3 cellular contexts compared by ENCODE assay signal in the genomic region with DNA sequence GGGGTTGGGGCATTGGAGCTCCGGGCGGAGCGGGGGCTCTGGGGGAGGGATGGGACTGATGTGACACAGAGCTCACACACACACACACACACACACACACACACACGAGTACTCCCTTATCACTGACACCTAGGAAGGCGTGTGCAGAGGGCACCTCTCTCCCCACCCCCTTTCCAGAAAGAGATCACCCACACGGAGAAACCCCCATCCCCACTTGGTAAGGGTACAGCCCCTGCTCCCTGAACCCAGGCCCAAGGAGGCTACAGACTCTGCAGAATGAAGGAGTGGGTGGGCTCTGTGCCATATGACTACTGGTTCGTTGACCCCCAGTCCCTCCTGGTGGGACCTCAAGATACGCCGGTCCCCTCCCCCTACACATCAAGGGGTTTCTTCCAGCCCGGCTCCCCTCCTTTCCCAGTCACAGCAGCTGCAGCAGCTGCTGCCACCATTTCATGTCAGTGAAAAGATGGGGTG.
TF ChIP-seq lines count a peak whose summit lies in the region.

No MANE protein-coding gene starts in this region.

TF ChIP-seq in A549, 52 proteins besides CTCF, POLR2A, EP300 and RAD21:
- TF ChIP-seq CHD2 (IDR thresholded peaks at IDR 0.05; ENCODE audit: low read length, partially characterized antibody) (no peak), ZSCAN20 (CRISPR knock-in tag; IDR thresholded peaks at IDR 0.05) (no peak)

TF ChIP-seq in H1, 55 proteins besides CTCF, POLR2A, EP300 and RAD21:
- peak; percentile 44 for TF ChIP-seq SAP30 (IDR thresholded peaks at IDR 0.05; ENCODE audit: insufficient read depth, insufficient replicate concordance, low read length)
- TF ChIP-seq CBX5 (IDR thresholded peaks at IDR 0.05; ENCODE audit: low read depth, low read length): no peak
- TF ChIP-seq, protein P1, sequence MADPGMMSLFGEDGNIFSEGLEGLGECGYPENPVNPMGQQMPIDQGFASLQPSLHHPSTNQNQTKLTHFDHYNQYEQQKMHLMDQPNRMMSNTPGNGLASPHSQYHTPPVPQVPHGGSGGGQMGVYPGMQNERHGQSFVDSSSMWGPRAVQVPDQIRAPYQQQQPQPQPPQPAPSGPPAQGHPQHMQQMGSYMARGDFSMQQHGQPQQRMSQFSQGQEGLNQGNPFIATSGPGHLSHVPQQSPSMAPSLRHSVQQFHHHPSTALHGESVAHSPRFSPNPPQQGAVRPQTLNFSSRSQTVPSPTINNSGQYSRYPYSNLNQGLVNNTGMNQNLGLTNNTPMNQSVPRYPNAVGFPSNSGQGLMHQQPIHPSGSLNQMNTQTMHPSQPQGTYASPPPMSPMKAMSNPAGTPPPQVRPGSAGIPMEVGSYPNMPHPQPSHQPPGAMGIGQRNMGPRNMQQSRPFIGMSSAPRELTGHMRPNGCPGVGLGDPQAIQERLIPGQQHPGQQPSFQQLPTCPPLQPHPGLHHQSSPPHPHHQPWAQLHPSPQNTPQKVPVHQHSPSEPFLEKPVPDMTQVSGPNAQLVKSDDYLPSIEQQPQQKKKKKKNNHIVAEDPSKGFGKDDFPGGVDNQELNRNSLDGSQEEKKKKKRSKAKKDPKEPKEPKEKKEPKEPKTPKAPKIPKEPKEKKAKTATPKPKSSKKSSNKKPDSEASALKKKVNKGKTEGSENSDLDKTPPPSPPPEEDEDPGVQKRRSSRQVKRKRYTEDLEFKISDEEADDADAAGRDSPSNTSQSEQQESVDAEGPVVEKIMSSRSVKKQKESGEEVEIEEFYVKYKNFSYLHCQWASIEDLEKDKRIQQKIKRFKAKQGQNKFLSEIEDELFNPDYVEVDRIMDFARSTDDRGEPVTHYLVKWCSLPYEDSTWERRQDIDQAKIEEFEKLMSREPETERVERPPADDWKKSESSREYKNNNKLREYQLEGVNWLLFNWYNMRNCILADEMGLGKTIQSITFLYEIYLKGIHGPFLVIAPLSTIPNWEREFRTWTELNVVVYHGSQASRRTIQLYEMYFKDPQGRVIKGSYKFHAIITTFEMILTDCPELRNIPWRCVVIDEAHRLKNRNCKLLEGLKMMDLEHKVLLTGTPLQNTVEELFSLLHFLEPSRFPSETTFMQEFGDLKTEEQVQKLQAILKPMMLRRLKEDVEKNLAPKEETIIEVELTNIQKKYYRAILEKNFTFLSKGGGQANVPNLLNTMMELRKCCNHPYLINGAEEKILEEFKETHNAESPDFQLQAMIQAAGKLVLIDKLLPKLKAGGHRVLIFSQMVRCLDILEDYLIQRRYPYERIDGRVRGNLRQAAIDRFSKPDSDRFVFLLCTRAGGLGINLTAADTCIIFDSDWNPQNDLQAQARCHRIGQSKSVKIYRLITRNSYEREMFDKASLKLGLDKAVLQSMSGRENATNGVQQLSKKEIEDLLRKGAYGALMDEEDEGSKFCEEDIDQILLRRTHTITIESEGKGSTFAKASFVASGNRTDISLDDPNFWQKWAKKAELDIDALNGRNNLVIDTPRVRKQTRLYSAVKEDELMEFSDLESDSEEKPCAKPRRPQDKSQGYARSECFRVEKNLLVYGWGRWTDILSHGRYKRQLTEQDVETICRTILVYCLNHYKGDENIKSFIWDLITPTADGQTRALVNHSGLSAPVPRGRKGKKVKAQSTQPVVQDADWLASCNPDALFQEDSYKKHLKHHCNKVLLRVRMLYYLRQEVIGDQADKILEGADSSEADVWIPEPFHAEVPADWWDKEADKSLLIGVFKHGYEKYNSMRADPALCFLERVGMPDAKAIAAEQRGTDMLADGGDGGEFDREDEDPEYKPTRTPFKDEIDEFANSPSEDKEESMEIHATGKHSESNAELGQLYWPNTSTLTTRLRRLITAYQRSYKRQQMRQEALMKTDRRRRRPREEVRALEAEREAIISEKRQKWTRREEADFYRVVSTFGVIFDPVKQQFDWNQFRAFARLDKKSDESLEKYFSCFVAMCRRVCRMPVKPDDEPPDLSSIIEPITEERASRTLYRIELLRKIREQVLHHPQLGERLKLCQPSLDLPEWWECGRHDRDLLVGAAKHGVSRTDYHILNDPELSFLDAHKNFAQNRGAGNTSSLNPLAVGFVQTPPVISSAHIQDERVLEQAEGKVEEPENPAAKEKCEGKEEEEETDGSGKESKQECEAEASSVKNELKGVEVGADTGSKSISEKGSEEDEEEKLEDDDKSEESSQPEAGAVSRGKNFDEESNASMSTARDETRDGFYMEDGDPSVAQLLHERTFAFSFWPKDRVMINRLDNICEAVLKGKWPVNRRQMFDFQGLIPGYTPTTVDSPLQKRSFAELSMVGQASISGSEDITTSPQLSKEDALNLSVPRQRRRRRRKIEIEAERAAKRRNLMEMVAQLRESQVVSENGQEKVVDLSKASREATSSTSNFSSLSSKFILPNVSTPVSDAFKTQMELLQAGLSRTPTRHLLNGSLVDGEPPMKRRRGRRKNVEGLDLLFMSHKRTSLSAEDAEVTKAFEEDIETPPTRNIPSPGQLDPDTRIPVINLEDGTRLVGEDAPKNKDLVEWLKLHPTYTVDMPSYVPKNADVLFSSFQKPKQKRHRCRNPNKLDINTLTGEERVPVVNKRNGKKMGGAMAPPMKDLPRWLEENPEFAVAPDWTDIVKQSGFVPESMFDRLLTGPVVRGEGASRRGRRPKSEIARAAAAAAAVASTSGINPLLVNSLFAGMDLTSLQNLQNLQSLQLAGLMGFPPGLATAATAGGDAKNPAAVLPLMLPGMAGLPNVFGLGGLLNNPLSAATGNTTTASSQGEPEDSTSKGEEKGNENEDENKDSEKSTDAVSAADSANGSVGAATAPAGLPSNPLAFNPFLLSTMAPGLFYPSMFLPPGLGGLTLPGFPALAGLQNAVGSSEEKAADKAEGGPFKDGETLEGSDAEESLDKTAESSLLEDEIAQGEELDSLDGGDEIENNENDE (IDR thresholded peaks at IDR 0.05; ENCODE audit: insufficient replicate concordance, low read length): no peak
- no peak for TF ChIP-seq NANOG (IDR thresholded peaks at IDR 0.05; ENCODE audit: insufficient read depth, low read depth, low read length, poor library complexity, severe bottlenecking)
- TF ChIP-seq YY1 (IDR thresholded peaks at IDR 0.05; ENCODE audit: low read depth, low read length): no peak

TF ChIP-seq in HEK293T, 16 proteins besides CTCF, POLR2A, EP300 and RAD21:
- TF ChIP-seq FOXK2 (IDR thresholded peaks at IDR 0.05) (no peak), HDGF (IDR thresholded peaks at IDR 0.05; ENCODE audit: borderline replicate concordance) (no peak), BHLHE40 (IDR thresholded peaks at IDR 0.05; ENCODE audit: borderline replicate concordance) (no peak)
